In the genomic region with DNA sequence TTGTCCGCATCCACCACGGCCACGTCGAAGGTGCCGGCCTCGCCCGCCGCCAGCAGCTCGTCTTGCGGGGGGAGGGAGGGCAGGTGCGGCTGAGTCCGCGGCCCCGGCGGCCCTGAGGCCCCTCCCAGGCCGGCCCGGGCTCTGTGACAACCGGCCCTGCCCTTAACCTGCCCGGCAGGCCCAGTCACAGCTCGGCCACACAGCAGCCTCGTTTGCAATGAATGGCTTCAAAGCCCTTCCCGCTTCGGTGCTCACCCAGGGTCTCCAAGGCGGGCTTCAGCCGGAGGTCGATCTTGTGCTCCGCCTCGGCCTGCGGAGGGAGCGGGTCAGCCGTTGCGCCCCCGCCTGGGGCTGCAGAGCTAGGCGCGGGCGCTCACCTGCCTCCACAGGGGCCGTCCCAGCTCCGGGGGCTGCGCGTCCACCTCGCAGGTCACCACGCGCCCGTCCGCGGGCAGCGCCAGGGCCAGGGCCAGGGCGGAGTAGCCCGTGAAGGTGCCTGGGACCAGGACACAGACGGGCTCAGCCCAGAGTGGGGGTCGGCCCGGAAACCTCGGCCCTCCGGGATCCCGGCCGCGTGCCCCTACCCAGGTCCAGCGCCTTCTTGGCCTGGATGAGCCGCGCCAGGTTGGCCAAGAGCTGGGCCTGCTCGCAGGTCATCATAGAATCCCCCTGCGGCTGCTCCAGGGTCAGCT, we compare ENCODE assay signal across 1 cellular context.
TF ChIP-seq lines count a peak whose summit lies in the region.

No MANE protein-coding gene starts in this region.

TF ChIP-seq in SK-N-SH, 30 proteins besides CTCF, POLR2A, EP300 and RAD21 (continued from another document):
- TF ChIP-seq REST (IDR thresholded peaks at IDR 0.05; ENCODE audit: low read depth, low read length) (no peak), SIN3A (IDR thresholded peaks at IDR 0.05; ENCODE audit: borderline replicate concordance, low read depth, low read length) (no peak), CHD2 (IDR thresholded peaks at IDR 0.05; ENCODE audit: low read length, partially characterized antibody) (no peak)
- TF ChIP-seq, protein P1, sequence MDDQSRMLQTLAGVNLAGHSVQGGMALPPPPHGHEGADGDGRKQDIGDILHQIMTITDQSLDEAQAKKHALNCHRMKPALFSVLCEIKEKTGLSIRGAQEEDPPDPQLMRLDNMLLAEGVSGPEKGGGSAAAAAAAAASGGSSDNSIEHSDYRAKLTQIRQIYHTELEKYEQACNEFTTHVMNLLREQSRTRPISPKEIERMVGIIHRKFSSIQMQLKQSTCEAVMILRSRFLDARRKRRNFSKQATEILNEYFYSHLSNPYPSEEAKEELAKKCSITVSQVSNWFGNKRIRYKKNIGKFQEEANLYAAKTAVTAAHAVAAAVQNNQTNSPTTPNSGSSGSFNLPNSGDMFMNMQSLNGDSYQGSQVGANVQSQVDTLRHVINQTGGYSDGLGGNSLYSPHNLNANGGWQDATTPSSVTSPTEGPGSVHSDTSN (IDR thresholded peaks at IDR 0.05), result no peak
